ENCODE assay signal across 29 cellular contexts in genomic region chr14:39626589-39627576, GRCh38.
"Had no signal": no experiment of that assay in that cellular context is flagged by ENCODE, and none has a peak within 500 bp of the region (broad histone marks: within the 10 kb centered on the region; RNA-seq: fewer than 3 reads in every experiment).

No MANE protein-coding gene starts in this region.

- H3K27me3 ChIP-seq: neural progenitor cell, ovary, suprapubic skin, testis, tibial artery, transverse colon, upper lobe of left lung, vagina had no signal

- H3K27me3 Mint-ChIP-seq: naive thymus-derived CD4-positive, alpha-beta T cell; progenitor cell of endocrine pancreas; stimulated activated memory B cell treated with anti-CD40 and anti-IgM and Interleukin-4, amounts not matched to agents 10 μg/mL and 1 μg/mL and 100 μg/mL, for 72 hours; stimulated activated naive CD8-positive, alpha-beta T cell treated with anti-CD3 and anti-CD28 coated beads, Interleukin-15, amount 100 ng/mL, for 72 hours had no signal

- FAIRE-seq: urothelium cell line had no signal

- H3K4me1 ChIP-seq: neural progenitor cell, parathyroid adenoma, psoas muscle, suprapubic skin, testis, tibial artery, transverse colon, upper lobe of left lung, vagina had no signal

- H3K9me3 ChIP-seq: testis, vagina had no signal

- H3K4me2 ChIP-seq: neural progenitor cell had no signal

- H3K4me3 Mint-ChIP-seq: naive thymus-derived CD4-positive, alpha-beta T cell; natural killer cell; nephron; neural progenitor cell; stimulated activated memory B cell treated with anti-CD40 and anti-IgM and Interleukin-4, amounts not matched to agents 10 μg/mL and 1 μg/mL and 100 μg/mL, for 72 hours; stimulated activated naive CD8-positive, alpha-beta T cell treated with anti-CD3 and anti-CD28 coated beads, Interleukin-15, amount 100 ng/mL, for 72 hours had no signal

- H3K4me1 Mint-ChIP-seq: natural killer cell; nephron; neural progenitor cell; stimulated activated memory B cell treated with anti-CD40 and anti-IgM and Interleukin-4, amounts not matched to agents 10 μg/mL and 1 μg/mL and 100 μg/mL, for 72 hours; stimulated activated naive CD8-positive, alpha-beta T cell treated with anti-CD3 and anti-CD28 coated beads, Interleukin-15, amount 100 ng/mL, for 72 hours had no signal

- H3K79me2 ChIP-seq: parathyroid adenoma had no signal

- H2AFZ ChIP-seq: neural progenitor cell, parathyroid adenoma had no signal

- H3K36me3 ChIP-seq: neural progenitor cell, ovary, suprapubic skin, tibial artery, transverse colon, upper lobe of left lung, vagina had no signal

- DNase-seq: naive thymus-derived CD4-positive, alpha-beta T cell; natural killer cell; occipital lobe; ovary; psoas muscle; right cardiac atrium; stimulated activated CD4-positive, alpha-beta T cell treated with anti-CD3 and anti-CD28 coated beads, Interleukin-12 subunit alpha, Interleukin-12 subunit beta, amount 100 ng/mL, for 4 hours; stimulated activated CD4-positive, alpha-beta T cell treated with anti-CD3 and anti-CD28 coated beads, Interleukin-1b, Interleukin-23, amount 100 ng/mL, for 48 hours; stimulated activated CD4-positive, alpha-beta T cell treated with anti-CD3 and anti-CD28 coated beads, Interleukin-4, amount 100 ng/mL, for 1 hour; stimulated activated CD4-positive, alpha-beta T cell treated with anti-CD3 and anti-CD28 coated beads, Interleukin-4, amount 100 ng/mL, for 4 hours; stimulated activated CD8-positive, alpha-beta memory T cell treated with anti-CD3 and anti-CD28 coated beads, Interleukin-4, amount 100 ng/mL, for 48 hours; stimulated activated naive CD4-positive, alpha-beta T cell; stimulated activated naive CD8-positive, alpha-beta T cell treated with anti-CD3 and anti-CD28 coated beads, Interleukin-15, amount 100 ng/mL, for 72 hours; stimulated activated naive CD8-positive, alpha-beta T cell treated with anti-CD3 and anti-CD28 coated beads, Interleukin-15, Interleukin-2, amounts not matched to agents 100 U/mL and 50 U/mL, for 24 hours; substantia nigra; testis; tibial artery; transverse colon; upper lobe of left lung had no signal

- ATAC-seq: naive thymus-derived CD4-positive, alpha-beta T cell; natural killer cell; psoas muscle; right cardiac atrium; sciatic nerve; stimulated activated memory B cell treated with anti-CD40 and anti-IgM and Interleukin-4, amounts not matched to agents 10 μg/mL and 1 μg/mL and 100 μg/mL, for 72 hours; stimulated activated naive CD8-positive, alpha-beta T cell treated with anti-CD3 and anti-CD28 coated beads, Interleukin-15, amount 100 ng/mL, for 72 hours; stimulated activated naive CD8-positive, alpha-beta T cell treated with anti-CD3 and anti-CD28 coated beads, Interleukin-15, Interleukin-2, amounts not matched to agents 100 U/mL and 50 U/mL, for 24 hours had no signal

- H3K36me3 Mint-ChIP-seq: neural progenitor cell; stimulated activated memory B cell treated with anti-CD40 and anti-IgM and Interleukin-4, amounts not matched to agents 10 μg/mL and 1 μg/mL and 100 μg/mL, for 72 hours had no signal

- H3K27ac Mint-ChIP-seq: natural killer cell; nephron; neural progenitor cell; progenitor cell of endocrine pancreas; stimulated activated memory B cell treated with anti-CD40 and anti-IgM and Interleukin-4, amounts not matched to agents 10 μg/mL and 1 μg/mL and 100 μg/mL, for 72 hours; stimulated activated naive CD8-positive, alpha-beta T cell treated with anti-CD3 and anti-CD28 coated beads, Interleukin-15, amount 100 ng/mL, for 72 hours had no signal

- H3K9ac ChIP-seq: neural progenitor cell, parathyroid adenoma had no signal

- H3K4me3 ChIP-seq: neural progenitor cell, ovary, psoas muscle, skin epidermis, suprapubic skin, testis, tibial artery, transverse colon, upper lobe of left lung, vagina had no signal

- H3K27ac ChIP-seq: neural progenitor cell, ovary, parathyroid adenoma, psoas muscle, skin epidermis, suprapubic skin, testis, tibial artery, transverse colon, upper lobe of left lung, vagina had no signal
